Comparison of ENCODE assay signal across 8 cellular contexts in genomic region chr2:230067990-230068657, GRCh38. TPM values are rescaled to one million over a fixed set of nuclear protein-coding genes. Genes with fewer than 3 reads are reported as not detected.
A peak's percentile ranks its signal among the peaks of the same experiment; 100 is the strongest.
DNase-seq lines count a peak whose midpoint lies in the region; ATAC-seq, FAIRE-seq and TF ChIP-seq lines count a peak whose summit lies in the region.

No MANE protein-coding gene starts in this region.

- H3K36me3 ChIP-seq in PC-9 (ENCODE audit: low read depth), result no peaks in the 10 kb centered on the region
- H3K36me3 ChIP-seq in pancreas, result no peaks in the 10 kb centered on the region

- BruUV-seq in PC-9 (replicated peaks; lab: Mats Ljungman, UMichigan), result no TSS peak

- H3K27ac Mint-ChIP-seq in activated naive CD8-positive, alpha-beta T cell treated with anti-CD3 and anti-CD28 coated beads for 36 hours, result no peak overlapping the region

- H3K9me3 ChIP-seq in PC-9 (ENCODE audit: insufficient read depth, low read depth) (no peaks in the 10 kb centered on the region), pancreas (no peaks in the 10 kb centered on the region)

- H3K9me2 ChIP-seq in PC-9 (ENCODE audit: insufficient read depth), result no peaks in the 10 kb centered on the region

- 0% methylated on average over 61 to 65 of the region's 65 CpGs for WGBS in pancreas, 2 donors

- H3K9me3 Mint-ChIP-seq in activated naive CD8-positive, alpha-beta T cell treated with anti-CD3 and anti-CD28 coated beads for 36 hours, result no peaks in the 10 kb centered on the region

- ATAC-seq in HG03064 (IDR thresholded peaks at IDR 0.05; ENCODE audit: low read depth, unreplicated experiment), result peak; percentile 42
- ATAC-seq in left ventricle myocardium superior, result peak; percentile 80
- peak; percentile 57 to 69 (median 64) for ATAC-seq in pancreas
- no peak for ATAC-seq in HG03457 (IDR thresholded peaks at IDR 0.05; ENCODE audit: unreplicated experiment)

- H3K4me1 Mint-ChIP-seq in activated naive CD8-positive, alpha-beta T cell treated with anti-CD3 and anti-CD28 coated beads for 36 hours, result peaks cover 19% of the 10 kb centered on the region

- no peaks in the 10 kb centered on the region for H3K36me3 Mint-ChIP-seq in activated naive CD8-positive, alpha-beta T cell treated with anti-CD3 and anti-CD28 coated beads for 36 hours

- intact Hi-C loops in PC-9 (cut with micrococcal nuclease; ENCODE audit: unreplicated experiment) (loop anchor here (1.0 to 5.0 kb wide), 6 partner anchors 14 to 744 kb away; no protein-coding TSS in a partner anchor), left ventricle myocardium superior (cut with micrococcal nuclease) (no loop called here), pancreas (cut with DNase I) (no loop called here)

- H2AFZ ChIP-seq in PC-9, result peak overlapping the region; percentile 90

- POLR2A ChIA-PET in PC-9 (lab: Charles Lee; ENCODE audit: unreplicated experiment), result no interaction called here

- FAIRE-seq in pancreas (lab: Jason Lieb, UNC), result no peak

- H3K4me3 Mint-ChIP-seq in activated naive CD8-positive, alpha-beta T cell treated with anti-CD3 and anti-CD28 coated beads for 36 hours, result peak overlapping the region; percentile 75

- H3K79me2 ChIP-seq in PC-9 (ENCODE audit: low read depth), result no peaks in the 10 kb centered on the region

- H3F3A ChIP-seq in PC-9 (ENCODE audit: insufficient read depth, low read depth), result no peaks in the 10 kb centered on the region

- 0 out of 2 replicates have a peak, but pooled peaks have one; percentile 23 for TF ChIP-seq CTCF in PC-9 (conservative IDR thresholded peaks at IDR 0.05)
- TF ChIP-seq CTCF in pancreas (IDR thresholded peaks at IDR 0.05), result no peak

- DNase-seq in NCI-H524 (lab: John Stamatoyannopoulos, UW), result peak; percentile 17 to 52
- no peak for DNase-seq in NCI-H524 treated with DMSO at 0.1 percent for 48 hours (lab: John Stamatoyannopoulos, UW)
- DNase-seq in PC-9, result peak in 1 of 2 experiments; percentile 42
- peak; percentile 61 for DNase-seq in activated naive CD8-positive, alpha-beta T cell treated with anti-CD3 and anti-CD28 coated beads for 36 hours
- peak; percentile 75 for DNase-seq in left ventricle myocardium superior
- DNase-seq in pancreas, result peak; percentile 20 to 81 (median 39)

- peaks cover 20% of the 10 kb centered on the region for H3K27me3 Mint-ChIP-seq in activated naive CD8-positive, alpha-beta T cell treated with anti-CD3 and anti-CD28 coated beads for 36 hours

- H3K4me3 ChIP-seq in PC-9, result peak overlapping the region; percentile 77
- peak overlapping the region; percentile 42 to 55 (median 48) for H3K4me3 ChIP-seq in pancreas

- no peak overlapping the region for H3K27ac ChIP-seq in PC-9
- peak overlapping the region in 2 of 4 donors; percentile 34 to 44 for H3K27ac ChIP-seq in pancreas

- H3K4me1 ChIP-seq in PC-9 (replicated peaks; ENCODE audit: insufficient read depth) (no peaks in the 10 kb centered on the region), pancreas (no peaks in the 10 kb centered on the region)

- H3K27me3 ChIP-seq in PC-9 (ENCODE audit: insufficient read depth, low read depth), result no peaks in the 10 kb centered on the region
- H3K27me3 ChIP-seq in pancreas, result no peaks in the 10 kb centered on the region

- peak overlapping the region; percentile 96 for H3K4me2 ChIP-seq in PC-9

- H4K20me1 ChIP-seq in PC-9 (ENCODE audit: insufficient read depth), result no peaks in the 10 kb centered on the region

- CTCF ChIA-PET in PC-9 (lab: Charles Lee), result interaction anchor here (0.8 to 2.0 kb wide), 5 partner anchors 9 to 147 kb away, joined by 3 to 31 read pairs (median 4); no protein-coding TSS in a partner anchor

RNA-seq across cellular contexts. Expression of gene SLC16A14, which starts 0.6 kb away (rescaled TPM):
- total RNA-seq in PC-9 (2021), result 0.57 and 1.4 TPM in 2 replicates
- 1 to 10 TPM; 1.0 to 1.2 TPM for total RNA-seq in activated naive CD8-positive, alpha-beta T cell treated with anti-CD3 and anti-CD28 coated beads for 36 hours
- total RNA-seq in left ventricle myocardium superior, result 4.0 TPM
- total RNA-seq in pancreas, result 1 to 10 TPM in 2 of 6 donors, under 1 TPM in 4; 0.39 to 2.3 (median 0.82) TPM
- polyA plus RNA-seq in pancreas, result under 1 TPM; 0.15 to 0.47 TPM
